Comparison of ENCODE assay signal across 1 cellular context in the genomic region with DNA sequence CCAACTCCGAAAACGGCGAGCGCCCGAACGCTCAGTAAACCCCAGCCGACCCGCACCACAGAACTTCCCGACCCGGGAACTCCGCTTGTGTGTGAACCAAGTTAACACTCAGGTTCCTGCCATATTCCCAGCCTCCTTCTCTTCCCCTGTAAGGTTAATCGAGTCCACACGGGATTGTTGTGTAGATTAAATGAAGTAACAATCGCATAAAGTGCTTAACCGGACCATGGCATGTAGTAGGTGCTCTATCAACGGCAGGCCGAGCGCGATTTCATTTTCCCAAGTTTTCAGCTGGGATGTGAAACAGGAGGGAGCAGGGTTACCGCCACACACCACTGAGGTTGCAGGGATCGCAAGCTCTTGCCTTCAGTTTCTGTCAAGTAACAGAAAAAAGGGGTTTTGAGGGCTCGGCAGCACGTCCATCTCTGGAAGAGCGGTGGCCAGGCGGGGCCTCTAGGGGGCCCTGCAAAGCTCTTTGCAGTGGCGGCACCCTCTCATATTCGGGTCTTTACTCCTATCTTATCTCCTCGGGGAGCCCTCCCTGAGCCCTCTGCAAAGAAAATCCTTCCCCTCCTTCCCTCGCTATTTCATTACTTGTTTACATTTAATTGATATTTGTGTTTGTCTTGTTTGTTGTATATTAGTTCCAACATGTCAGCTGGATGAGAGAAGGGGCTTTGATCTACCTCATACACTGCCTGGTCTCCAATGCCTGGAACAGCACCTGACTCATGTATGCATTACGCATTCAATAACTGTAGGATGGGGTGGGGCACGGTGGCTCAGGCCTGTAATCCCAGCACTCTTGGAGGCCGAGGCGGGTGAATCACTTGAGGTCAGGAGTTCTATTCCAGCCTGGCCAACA.
TF ChIP-seq lines count a peak whose summit lies in the region.

No MANE protein-coding gene starts in this region.

TF ChIP-seq in HEK293, 187 proteins besides CTCF, POLR2A, EP300 and RAD21 (continued from another document):
- TF ChIP-seq, protein P1, sequence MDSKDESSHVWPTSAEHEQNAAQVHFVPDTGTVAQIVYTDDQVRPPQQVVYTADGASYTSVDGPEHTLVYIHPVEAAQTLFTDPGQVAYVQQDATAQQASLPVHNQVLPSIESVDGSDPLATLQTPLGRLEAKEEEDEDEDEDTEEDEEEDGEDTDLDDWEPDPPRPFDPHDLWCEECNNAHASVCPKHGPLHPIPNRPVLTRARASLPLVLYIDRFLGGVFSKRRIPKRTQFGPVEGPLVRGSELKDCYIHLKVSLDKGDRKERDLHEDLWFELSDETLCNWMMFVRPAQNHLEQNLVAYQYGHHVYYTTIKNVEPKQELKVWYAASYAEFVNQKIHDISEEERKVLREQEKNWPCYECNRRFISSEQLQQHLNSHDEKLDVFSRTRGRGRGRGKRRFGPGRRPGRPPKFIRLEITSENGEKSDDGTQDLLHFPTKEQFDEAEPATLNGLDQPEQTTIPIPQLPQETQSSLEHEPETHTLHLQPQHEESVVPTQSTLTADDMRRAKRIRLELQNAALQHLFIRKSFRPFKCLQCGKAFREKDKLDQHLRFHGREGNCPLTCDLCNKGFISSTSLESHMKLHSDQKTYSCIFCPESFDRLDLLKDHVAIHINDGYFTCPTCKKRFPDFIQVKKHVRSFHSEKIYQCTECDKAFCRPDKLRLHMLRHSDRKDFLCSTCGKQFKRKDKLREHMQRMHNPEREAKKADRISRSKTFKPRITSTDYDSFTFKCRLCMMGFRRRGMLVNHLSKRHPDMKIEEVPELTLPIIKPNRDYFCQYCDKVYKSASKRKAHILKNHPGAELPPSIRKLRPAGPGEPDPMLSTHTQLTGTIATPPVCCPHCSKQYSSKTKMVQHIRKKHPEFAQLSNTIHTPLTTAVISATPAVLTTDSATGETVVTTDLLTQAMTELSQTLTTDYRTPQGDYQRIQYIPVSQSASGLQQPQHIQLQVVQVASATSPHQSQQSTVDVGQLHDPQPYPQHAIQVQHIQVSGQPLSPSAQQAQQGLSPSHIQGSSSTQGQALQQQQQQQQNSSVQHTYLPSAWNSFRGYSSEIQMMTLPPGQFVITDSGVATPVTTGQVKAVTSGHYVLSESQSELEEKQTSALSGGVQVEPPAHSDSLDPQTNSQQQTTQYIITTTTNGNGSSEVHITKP (tag by site-specific recombination; IDR thresholded peaks at IDR 0.05): peak; percentile 54
- no peak for TF ChIP-seq ZNF521 (tag by site-specific recombination; IDR thresholded peaks at IDR 0.05)
- TF ChIP-seq KLF8 (tag by site-specific recombination; IDR thresholded peaks at IDR 0.05): 0 out of 2 replicates have a peak, but pooled peaks have one; percentile 25
- TF ChIP-seq ZNF449 (tag by site-specific recombination; IDR thresholded peaks at IDR 0.05): no peak
- peak; percentile 25; the same call in 1 of the 2 replicates for TF ChIP-seq ZBTB8A (tag by site-specific recombination; IDR thresholded peaks at IDR 0.05)
- peak; percentile 74; the same call in 1 of the 2 replicates for TF ChIP-seq ZSCAN16 (tag by site-specific recombination; IDR thresholded peaks at IDR 0.05)
- TF ChIP-seq ZNF654 (tag by site-specific recombination; IDR thresholded peaks at IDR 0.05; ENCODE audit: low read depth): no peak
- TF ChIP-seq ZNF266 (tag by site-specific recombination; IDR thresholded peaks at IDR 0.05; ENCODE audit: low read depth): no peak
- TF ChIP-seq KLF16 (tag by site-specific recombination; IDR thresholded peaks at IDR 0.05): no peak
- TF ChIP-seq SP3 (tag by site-specific recombination; IDR thresholded peaks at IDR 0.05): no peak
- no peak for TF ChIP-seq ZNF514 (tag by site-specific recombination; IDR thresholded peaks at IDR 0.05)
- no peak for TF ChIP-seq ZNF473 (tag by site-specific recombination; IDR thresholded peaks at IDR 0.05)
- no peak for TF ChIP-seq ZNF146 (tag by site-specific recombination; IDR thresholded peaks at IDR 0.05)
- TF ChIP-seq ZNF302 (tag by site-specific recombination; IDR thresholded peaks at IDR 0.05; ENCODE audit: low read depth): no peak
- TF ChIP-seq ZNF660 (tag by site-specific recombination; IDR thresholded peaks at IDR 0.05): peak; percentile 36; the same call in 1 of the 2 replicates
- TF ChIP-seq GLIS1 (tag by site-specific recombination; IDR thresholded peaks at IDR 0.05): 0 out of 2 replicates have a peak, but pooled peaks have one; percentile 4
- no peak for TF ChIP-seq ZNF48 (tag by site-specific recombination; IDR thresholded peaks at IDR 0.05)
- no peak for TF ChIP-seq ZNF76 (tag by site-specific recombination; IDR thresholded peaks at IDR 0.05; ENCODE audit: borderline replicate concordance, low read depth)
- no peak for TF ChIP-seq ZNF555 (tag by site-specific recombination; conservative IDR thresholded peaks at IDR 0.05)
- TF ChIP-seq ZNF350 (tag by site-specific recombination; IDR thresholded peaks at IDR 0.05): no peak
- TF ChIP-seq ZNF2 (tag by site-specific recombination; IDR thresholded peaks at IDR 0.05): peak; percentile 93
- no peak for TF ChIP-seq ZNF114 (tag by site-specific recombination; IDR thresholded peaks at IDR 0.05)
- peak; percentile 34; the same call in 1 of the 2 replicates for TF ChIP-seq HIC1 (tag by site-specific recombination; IDR thresholded peaks at IDR 0.05)
- 0 out of 2 replicates have a peak, but pooled peaks have one; percentile 20 for TF ChIP-seq PATZ1 (tag by site-specific recombination; IDR thresholded peaks at IDR 0.05)
- TF ChIP-seq, protein P2, sequence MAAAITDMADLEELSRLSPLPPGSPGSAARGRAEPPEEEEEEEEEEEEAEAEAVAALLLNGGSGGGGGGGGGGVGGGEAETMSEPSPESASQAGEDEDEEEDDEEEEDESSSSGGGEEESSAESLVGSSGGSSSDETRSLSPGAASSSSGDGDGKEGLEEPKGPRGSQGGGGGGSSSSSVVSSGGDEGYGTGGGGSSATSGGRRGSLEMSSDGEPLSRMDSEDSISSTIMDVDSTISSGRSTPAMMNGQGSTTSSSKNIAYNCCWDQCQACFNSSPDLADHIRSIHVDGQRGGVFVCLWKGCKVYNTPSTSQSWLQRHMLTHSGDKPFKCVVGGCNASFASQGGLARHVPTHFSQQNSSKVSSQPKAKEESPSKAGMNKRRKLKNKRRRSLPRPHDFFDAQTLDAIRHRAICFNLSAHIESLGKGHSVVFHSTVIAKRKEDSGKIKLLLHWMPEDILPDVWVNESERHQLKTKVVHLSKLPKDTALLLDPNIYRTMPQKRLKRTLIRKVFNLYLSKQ (tag by site-specific recombination; IDR thresholded peaks at IDR 0.05; ENCODE audit: borderline replicate concordance): no peak
- no peak for TF ChIP-seq ZFP37 (tag by site-specific recombination; IDR thresholded peaks at IDR 0.05)
